In the genomic region with DNA sequence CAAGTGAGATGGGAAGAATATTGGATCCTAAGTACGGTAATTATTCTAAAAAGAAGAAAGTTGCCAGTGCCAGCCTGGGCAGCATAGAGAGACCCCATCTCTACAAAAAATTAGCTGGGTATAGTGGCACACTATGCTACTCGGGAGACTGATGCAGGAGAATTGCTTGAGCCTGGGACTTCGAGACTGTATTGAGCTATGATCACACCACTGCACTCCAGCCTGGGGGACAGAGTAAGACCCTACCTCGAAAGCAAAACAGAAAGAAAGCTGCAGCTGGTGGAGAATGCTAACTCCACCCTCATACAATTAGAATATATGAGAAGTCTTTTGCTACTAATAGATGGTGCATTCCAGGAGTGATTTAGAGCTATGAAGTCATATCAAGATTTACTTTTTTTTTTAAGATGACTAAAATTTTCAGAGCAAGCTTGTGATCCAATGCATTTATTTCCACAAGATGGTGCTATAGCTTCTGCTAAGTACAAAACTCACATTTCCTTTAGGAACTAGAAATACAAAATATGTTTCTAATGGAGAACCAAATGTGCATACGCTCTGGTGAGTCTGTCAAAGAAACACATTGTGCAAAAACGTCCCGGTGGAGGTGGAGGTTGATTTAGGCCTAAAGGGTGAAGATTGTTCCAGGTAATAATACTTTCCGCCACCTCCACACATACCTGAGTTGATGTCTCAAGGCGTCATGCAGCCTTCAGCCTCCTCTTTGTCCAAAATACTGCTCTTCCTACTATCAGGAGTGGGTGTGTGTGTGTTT, we compare ENCODE assay signal across 11 cellular contexts. TPM values are rescaled to one million over a fixed set of nuclear protein-coding genes. Genes with fewer than 3 reads are reported as not detected.
DNase-seq lines count a peak whose midpoint lies in the region; ATAC-seq and TF ChIP-seq lines count a peak whose summit lies in the region.
"Not testable (repeated sequence)": the region's sequence is repeated elsewhere in the genome, so short reads cannot be mapped to it uniquely, and the experiment has no call there.
"Had no signal": no experiment of that assay in that cellular context is flagged by ENCODE, and none has a peak within 500 bp of the region (broad histone marks: within the 10 kb centered on the region; RNA-seq: fewer than 3 reads in every experiment).

No MANE protein-coding gene starts in this region.

- H3K9me3 ChIP-seq in Panc1 (ENCODE audit: control insufficient read depth, insufficient read depth, low read depth, low read length); naive thymus-derived CD4-positive, alpha-beta T cell (ENCODE audit: control insufficient read depth in 2 of 3, low read length in 3 of 3): not testable (repeated sequence)

- TF ChIP-seq CTCF in 22Rv1 (IDR thresholded peaks at IDR 0.05) (peak; percentile 19; the same call in 1 of the 2 replicates), Panc1 (IDR thresholded peaks at IDR 0.05) (peak; percentile 15; the same call in 1 of the 2 replicates)

- intact Hi-C loops in Panc1 (cut with micrococcal nuclease; ENCODE audit: unreplicated experiment); Right ventricle myocardium inferior (cut with DNase I): not testable (repeated sequence)
- intact Hi-C loops in naive thymus-derived CD4-positive, alpha-beta T cell (cut with micrococcal nuclease) = loop anchor here in 1 of 2 donors (5.0 kb wide), 1 partner anchor 61 kb away; no protein-coding TSS in a partner anchor

- not testable (repeated sequence) for H3K27me3 ChIP-seq in Panc1 (ENCODE audit: control insufficient read depth, insufficient read depth, low read length); naive thymus-derived CD4-positive, alpha-beta T cell (ENCODE audit: control insufficient read depth in 2 of 2, insufficient read depth in 2 of 2, low read length in 2 of 2)

- H3K4me3 ChIP-seq in Panc1 (ENCODE audit: low read depth in 2 of 2, low read length in 2 of 2); naive thymus-derived CD4-positive, alpha-beta T cell (ENCODE audit: low read length): not testable (repeated sequence)

- POLR2A ChIA-PET in Panc1 (lab: Charles Lee); naive thymus-derived CD4-positive, alpha-beta T cell (lab: Charles Lee): not testable (repeated sequence)

- H3K27me3 Mint-ChIP-seq in naive thymus-derived CD4-positive, alpha-beta T cell = not testable (repeated sequence)

- ATAC-seq in GM18861 (IDR thresholded peaks at IDR 0.05; ENCODE audit: unreplicated experiment) = peak; percentile 62
- peak; percentile 43 for ATAC-seq in GM21528 (IDR thresholded peaks at IDR 0.05; ENCODE audit: low FRiP score, unreplicated experiment)
- peak; percentile 58 for ATAC-seq in HG02981 (IDR thresholded peaks at IDR 0.05; ENCODE audit: unreplicated experiment)
- peak; percentile 76 for ATAC-seq in Panc1
- peak; percentile 59 to 72 for ATAC-seq in activated naive CD4-positive, alpha-beta T cell treated with anti-CD3 and anti-CD28 coated beads, Interleukin-2, amount 50 U/mL, for 72 hours
- peak; percentile 33 for ATAC-seq in Right ventricle myocardium inferior
- peak; percentile 64 for ATAC-seq in naive thymus-derived CD4-positive, alpha-beta T cell

- H3K4me1 ChIP-seq in Panc1 (ENCODE audit: control insufficient read depth, insufficient read depth, low read length); naive thymus-derived CD4-positive, alpha-beta T cell (ENCODE audit: control insufficient read depth in 2 of 2, insufficient read depth in 2 of 2, low read length in 2 of 2): not testable (repeated sequence)

- in situ Hi-C loops in Panc1 (cut with HindIII; ENCODE audit: low pct_unique_long_range_greater_than_20kb, low sequenced_read_pairs) = not testable (repeated sequence)

- H3K36me3 ChIP-seq in Panc1 (ENCODE audit: control insufficient read depth, insufficient read depth, low read length); naive thymus-derived CD4-positive, alpha-beta T cell (ENCODE audit: control insufficient read depth in 2 of 3, insufficient read depth in 3 of 3, low read length in 3 of 3): not testable (repeated sequence)

- not testable (repeated sequence) for H3K27ac Mint-ChIP-seq in activated naive CD4-positive, alpha-beta T cell treated with anti-CD3 and anti-CD28 coated beads, Interleukin-2, amount 50 U/mL, for 72 hours; naive thymus-derived CD4-positive, alpha-beta T cell

- TSS peak; percentile 57 for BruUV-seq in Panc1 (replicated peaks; lab: Mats Ljungman, UMichigan)

- H3K4me3 Mint-ChIP-seq in naive thymus-derived CD4-positive, alpha-beta T cell = not testable (repeated sequence)

- not testable (repeated sequence) for H3K36me3 Mint-ChIP-seq in activated naive CD4-positive, alpha-beta T cell treated with anti-CD3 and anti-CD28 coated beads, Interleukin-2, amount 50 U/mL, for 72 hours; naive thymus-derived CD4-positive, alpha-beta T cell

- H3K9me3 Mint-ChIP-seq in activated naive CD4-positive, alpha-beta T cell treated with anti-CD3 and anti-CD28 coated beads, Interleukin-2, amount 50 U/mL, for 72 hours; naive thymus-derived CD4-positive, alpha-beta T cell: not testable (repeated sequence)

- H3K27ac ChIP-seq in 22Rv1; Panc1 (ENCODE audit: low read length); naive thymus-derived CD4-positive, alpha-beta T cell (ENCODE audit: low read depth, low read length): not testable (repeated sequence)

- CTCF ChIA-PET in Panc1 (lab: Charles Lee) = interaction anchor here (0.6 kb wide), 1 partner anchor 113 kb away, joined by 3 read pairs; no protein-coding TSS in a partner anchor
- CTCF ChIA-PET in naive thymus-derived CD4-positive, alpha-beta T cell (lab: Charles Lee) = not testable (repeated sequence)

- DNase-seq in Panc1 (ENCODE audit: low read depth, low spot score); activated naive CD4-positive, alpha-beta T cell treated with anti-CD3 and anti-CD28 coated beads, Interleukin-2, amount 50 U/mL, for 72 hours (ENCODE audit: low spot score in 2 of 2); Right ventricle myocardium inferior (ENCODE audit: missing footprints): not testable (repeated sequence)
- DNase-seq in naive thymus-derived CD4-positive, alpha-beta T cell = peak in 2 of 9 donors; percentile 14 to 34

- H3K4me1 Mint-ChIP-seq in naive thymus-derived CD4-positive, alpha-beta T cell = not testable (repeated sequence)

RNA-seq across cellular contexts. Expression of gene OR2A1, which starts 19.2 kb away (rescaled TPM):
- total RNA-seq in Panc1 (2021; ENCODE audit: unreplicated experiment) (not detected), Right ventricle myocardium inferior (not detected)
- 0.39 TPM for polyA plus RNA-seq in Panc1 (2012; ENCODE audit: insufficient read length)
- total RNA-seq in activated naive CD4-positive, alpha-beta T cell treated with anti-CD3 and anti-CD28 coated beads, Interleukin-2, amount 50 U/mL, for 72 hours = not detected
- total RNA-seq in naive thymus-derived CD4-positive, alpha-beta T cell = under 1 TPM in 3 of 5 experiments, not detected in 2; 0.05 to 0.19 (median 0.12) TPM
- polyA plus RNA-seq in naive thymus-derived CD4-positive, alpha-beta T cell = 1 to 10 TPM in 1 of 2 donors, under 1 TPM in 1; 0.11 to 1.0 TPM
- total RNA-seq: dermis blood vessel endothelial cell, H7, kidney epithelial cell had no signal

RNA-seq across cellular contexts. Expression of gene ARHGEF5, which starts 23.8 kb away (rescaled TPM):
- total RNA-seq in Panc1 (2021; ENCODE audit: unreplicated experiment) (37.1 TPM), Right ventricle myocardium inferior (2.4 TPM)
- polyA plus RNA-seq in Panc1 (2012; ENCODE audit: insufficient read length) = 34.8 TPM
- total RNA-seq in activated naive CD4-positive, alpha-beta T cell treated with anti-CD3 and anti-CD28 coated beads, Interleukin-2, amount 50 U/mL, for 72 hours = 10 to 100 TPM; 11.4 to 13.3 TPM
- total RNA-seq in naive thymus-derived CD4-positive, alpha-beta T cell = 10 to 100 TPM in 1 of 5 experiments, 1 to 10 TPM in 4; 5.1 to 11.4 (median 7.3) TPM
- 1 to 10 TPM; 2.0 to 5.0 TPM for polyA plus RNA-seq in naive thymus-derived CD4-positive, alpha-beta T cell
